17 cellular contexts compared by ENCODE assay signal in genomic region chr6:125940691-125941090, GRCh38. TPM values are rescaled to one million over a fixed set of nuclear protein-coding genes. Genes with fewer than 3 reads are reported as not detected.
A peak's percentile ranks its signal among the peaks of the same experiment; 100 is the strongest.
DNase-seq lines count a peak whose midpoint lies in the region; ATAC-seq, FAIRE-seq and TF ChIP-seq lines count a peak whose summit lies in the region.
"Had no signal": no experiment of that assay in that cellular context is flagged by ENCODE, and none has a peak within 500 bp of the region (broad histone marks: within the 10 kb centered on the region; RNA-seq: fewer than 3 reads in every experiment).

No MANE protein-coding gene starts in this region.

- H2BK15ac ChIP-seq in mesenchymal stem cell (ENCODE audit: low read depth, poor library complexity, severe bottlenecking): no peak overlapping the region

- H4K91ac ChIP-seq in mesenchymal stem cell (ENCODE audit: low read length): no peak overlapping the region

- peak overlapping the region; percentile 31 for H3K9ac ChIP-seq in mesenchymal stem cell (ENCODE audit: low read length)
- H3K9ac ChIP-seq: KMS-11 had no signal

- peak overlapping the region; percentile 44 for H3K27ac ChIP-seq in mesenchymal stem cell (ENCODE audit: low read length, poor library complexity, severe bottlenecking)
- H3K27ac ChIP-seq: KMS-11, ovary had no signal

- no peak overlapping the region for H3K14ac ChIP-seq in mesenchymal stem cell (ENCODE audit: low read length in 2 of 2)

- no peak overlapping the region for H3K27ac Mint-ChIP-seq in nephron progenitor cell
- H3K27ac Mint-ChIP-seq: CD4-positive, CD25-positive, alpha-beta regulatory T cell had no signal

- H3K36me3 ChIP-seq in bronchial epithelial cell (ENCODE audit: control insufficient read depth, insufficient read depth, low read length): no peaks in the 10 kb centered on the region
- H3K36me3 ChIP-seq in mesenchymal stem cell (ENCODE audit: control insufficient read depth in 1 of 2, insufficient read depth in 2 of 2, low read depth in 1 of 2, low read length in 2 of 2): no peaks in the 10 kb centered on the region
- H3K36me3 ChIP-seq: ovary had no signal

- no peak overlapping the region for H2BK120ac ChIP-seq in mesenchymal stem cell (ENCODE audit: low read depth, low read length)

- H3K4me1 Mint-ChIP-seq in nephron progenitor cell: peaks cover 12% of the 10 kb centered on the region

- H3K23ac ChIP-seq in mesenchymal stem cell (ENCODE audit: low read length in 2 of 2): no peak overlapping the region

- no peak overlapping the region for H3K18ac ChIP-seq in mesenchymal stem cell (ENCODE audit: low read depth in 1 of 2, low read length in 2 of 2)

- no peaks in the 10 kb centered on the region for H3K36me3 Mint-ChIP-seq in nephron progenitor cell (ENCODE audit: low read depth)
- H3K36me3 Mint-ChIP-seq: CD4-positive, CD25-positive, alpha-beta regulatory T cell had no signal

- no peak for TF ChIP-seq CTCF in bronchial epithelial cell (IDR thresholded peaks at IDR 0.05; ENCODE audit: insufficient read depth, low read length, severe bottlenecking)
- TF ChIP-seq CTCF in nephron progenitor cell (IDR thresholded peaks at IDR 0.05): no peak

- H2BK5ac ChIP-seq in mesenchymal stem cell (ENCODE audit: low read depth, low read length, poor library complexity, severe bottlenecking): no peak overlapping the region

- no peak for FAIRE-seq in bronchial epithelial cell (lab: Jason Lieb, UNC)

- no peak overlapping the region for H4K8ac ChIP-seq in mesenchymal stem cell (ENCODE audit: low read length)

- peaks cover 14% of the 10 kb centered on the region for H3K27me3 Mint-ChIP-seq in nephron progenitor cell (ENCODE audit: low read depth, poor library complexity)

- H3K4me3 Mint-ChIP-seq in nephron progenitor cell: no peak overlapping the region
- H3K4me3 Mint-ChIP-seq: CD4-positive, CD25-positive, alpha-beta regulatory T cell had no signal

- H3K9me3 Mint-ChIP-seq in nephron progenitor cell: peaks cover 6% of the 10 kb centered on the region
- H3K9me3 Mint-ChIP-seq: CD4-positive, CD25-positive, alpha-beta regulatory T cell had no signal

- WGBS in mesenchymal stem cell: 86% methylated on average over 1 of the region's 3 CpGs

- ATAC-seq in HG02973 (IDR thresholded peaks at IDR 0.05; ENCODE audit: unreplicated experiment): no peak

- H2AFZ ChIP-seq in mesenchymal stem cell (ENCODE audit: low read depth, low read length): no peak overlapping the region

- no peaks in the 10 kb centered on the region for H3K79me1 ChIP-seq in mesenchymal stem cell (replicated peaks; ENCODE audit: low read length, poor library complexity, severe bottlenecking)

- peak overlapping the region in 1 of 2 experiments; percentile 67 for H3K4ac ChIP-seq in mesenchymal stem cell (ENCODE audit: low read depth in 1 of 2, low read length in 2 of 2)

- H2BK12ac ChIP-seq in mesenchymal stem cell (ENCODE audit: low read length in 2 of 2): no peak overlapping the region

- no peaks in the 10 kb centered on the region for H3K9me3 ChIP-seq in mesenchymal stem cell (ENCODE audit: control insufficient read depth, low read length)
- H3K9me3 ChIP-seq: ovary had no signal

- peak; percentile 88 for DNase-seq in M059J (ENCODE audit: low read depth)
- DNase-seq in bronchial epithelial cell (ENCODE audit: low read depth): peak; percentile 74
- no peak for DNase-seq in mesenchymal stem cell
- no peak for DNase-seq in nephron progenitor cell
- DNase-seq in NCI-H187 (lab: John Stamatoyannopoulos, UW): no peak
- no peak for DNase-seq in SW480 (ENCODE audit: low spot score)
- DNase-seq: activated CD8-positive, alpha-beta memory T cell treated with anti-CD3 and anti-CD28 coated beads, Interleukin-2, amount 50 U/mL, for 48 hours; activated gamma-delta T cell treated with Interleukin-2 at 50 U/mL for 16 hours; CD4-positive, CD25-positive, alpha-beta regulatory T cell; erythroblast; NCI-H1417 treated with DMSO at 0.1 percent for 48 hours; NCI-H446; ovary; T1000 had no signal

- H2AK5ac ChIP-seq in mesenchymal stem cell (ENCODE audit: low read length, severe bottlenecking): no peak overlapping the region

- H3K4me1 ChIP-seq in mesenchymal stem cell (ENCODE audit: control insufficient read depth, insufficient read depth, low read depth, low read length): no peaks in the 10 kb centered on the region

- H3K4me3 ChIP-seq in bronchial epithelial cell (ENCODE audit: low read depth, low read length) (no peak overlapping the region), mesenchymal stem cell (ENCODE audit: insufficient read depth in 1 of 2, low read depth in 1 of 2, low read length in 2 of 2) (no peak overlapping the region)
- H3K4me3 ChIP-seq: coronary artery, ovary had no signal

- H3K27me3 ChIP-seq in bronchial epithelial cell (ENCODE audit: control insufficient read depth, insufficient read depth, low read length) (no peaks in the 10 kb centered on the region), mesenchymal stem cell (ENCODE audit: control insufficient read depth in 1 of 2, insufficient read depth in 1 of 2, low read length in 2 of 2) (no peaks in the 10 kb centered on the region)
- H3K27me3 ChIP-seq: ovary had no signal

- H3K4me2 ChIP-seq in mesenchymal stem cell (ENCODE audit: low read length, poor library complexity, severe bottlenecking): no peak overlapping the region
- H3K4me2 ChIP-seq: KMS-11 had no signal

RNA-seq across cellular contexts. Expression of gene HINT3, which starts 15.9 kb away (rescaled TPM):
- total RNA-seq in M059J (2014; rRNA removed; shearing (Covaris generic)): 14.3 and 23.6 TPM in 2 replicates
- total RNA-seq in bronchial epithelial cell: 20.9 and 25.3 TPM in 2 replicates
- polyA plus RNA-seq in mesenchymal stem cell (2013, experiment 1 of 2): 11.7 TPM
- polyA plus RNA-seq in mesenchymal stem cell (2013, experiment 2 of 2): 11.6 TPM

RNA-seq across cellular contexts. Expression of gene TRMT11, which starts 45.6 kb away (rescaled TPM):
- total RNA-seq in M059J (2014; rRNA removed; shearing (Covaris generic)): 32.9 and 43.4 TPM in 2 replicates
- total RNA-seq in bronchial epithelial cell: 22.7 and 28.7 TPM in 2 replicates
- 9.7 TPM for polyA plus RNA-seq in mesenchymal stem cell (2013, experiment 1 of 2)
- 9.9 TPM for polyA plus RNA-seq in mesenchymal stem cell (2013, experiment 2 of 2)

Comparison
In these comparisons a context has a peak if more than half of its experiments do, and no peak if none do; other contexts are left out.
1. DNase-seq: peak in M059J (single experiment) and bronchial epithelial cell (single experiment); none in mesenchymal stem cell (single experiment), nephron progenitor cell (single experiment), NCI-H187 (0 of 2) and SW480 (single experiment).